In genomic region chr6:52503853-52504777, GRCh38 we compare ENCODE assay signal across 9 cellular contexts.
DNase-seq lines count a peak whose midpoint lies in the region; ATAC-seq, FAIRE-seq and TF ChIP-seq lines count a peak whose summit lies in the region.
"Had no signal": no experiment of that assay in that cellular context is flagged by ENCODE, and none has a peak within 500 bp of the region (broad histone marks: within the 10 kb centered on the region; RNA-seq: fewer than 3 reads in every experiment).

No MANE protein-coding gene starts in this region.

- H3K9ac ChIP-seq in K562 (ENCODE audit: insufficient read depth in 1 of 2, low read depth in 2 of 2, low read length in 2 of 2) = peak overlapping the region; percentile 50 to 87

- H3K9me3 Mint-ChIP-seq in type B pancreatic cell = no peaks in the 10 kb centered on the region
- H3K9me3 Mint-ChIP-seq in CD4-positive, alpha-beta T cell = no peaks in the 10 kb centered on the region

- 28% methylated on average over 24 of the region's 24 CpGs for WGBS in K562 (ENCODE audit: insufficient coverage, low coverage, missing lambda C conversion rate)

- TF ChIP-seq RAD21 in K562 (CRISPR knock-in tag; conservative IDR thresholded peaks at IDR 0.05 in 1 of 2, IDR thresholded peaks at IDR 0.05 in 1 of 2) = no peak; a peak in 1 of 4 replicates

- in situ Hi-C loops in K562 (cut with MboI) = no loop called here

- ATAC-seq in K562 (peak; percentile 95), left lobe of liver (peak; percentile 74), HG03378 (IDR thresholded peaks at IDR 0.05; ENCODE audit: unreplicated experiment) (no peak)
- no peak for ATAC-seq in CD4-positive, alpha-beta T cell (ENCODE audit: poor library complexity)

- no peaks in the 10 kb centered on the region for H3K27me3 ChIP-seq in K562 (ENCODE audit: control insufficient read depth in 2 of 2, insufficient read depth in 2 of 2, low read length in 2 of 2)
- H3K27me3 ChIP-seq in CD4-positive, alpha-beta T cell (ENCODE audit: control insufficient read depth, insufficient read depth, low read length) = no peaks in the 10 kb centered on the region
- H3K27me3 ChIP-seq: dorsolateral prefrontal cortex had no signal

- H3K27ac Mint-ChIP-seq in type B pancreatic cell = peak overlapping the region; percentile 99
- H3K27ac Mint-ChIP-seq in CD4-positive, alpha-beta T cell = no peak overlapping the region

- peaks cover 56% of the 10 kb centered on the region; the same call in 2 of the 3 replicates for H3K36me3 ChIP-seq in K562 (ENCODE audit: control insufficient read depth, insufficient read depth, low read length)

- TF ChIP-seq POLR2A in K562 (conservative IDR thresholded peaks at IDR 0.05) = no peak; the same call in 1 of the 2 replicates

- intact Hi-C loops in K562 (cut with micrococcal nuclease) = loop anchor here (2.0 to 5.0 kb wide), 4 partner anchors 73 to 158 kb away; partner anchors contain the start of gene TRAM2
- intact Hi-C loops in CD4-positive, alpha-beta T cell (cut with DNase I, micrococcal nuclease) = no loop called here

- peak overlapping the region; percentile 77 for H2AFZ ChIP-seq in K562 (ENCODE audit: low read depth, low read length)

- POLR2A ChIA-PET in K562 (lab: Yijun Ruan, JAX) = interaction anchor here (0.7 to 1.5 kb wide), 7 partner anchors 9 to 606 kb away, joined by 3 to 5 read pairs (median 4); no protein-coding TSS in a partner anchor
- POLR2A ChIA-PET in CD4-positive, alpha-beta T cell (lab: Charles Lee) = no interaction called here

- no peaks in the 10 kb centered on the region for H3K27me3 Mint-ChIP-seq in type B pancreatic cell
- H3K27me3 Mint-ChIP-seq in CD4-positive, alpha-beta T cell = no peaks in the 10 kb centered on the region

- H3K4me1 Mint-ChIP-seq in type B pancreatic cell (ENCODE audit: unreplicated experiment) = peaks cover 15% of the 10 kb centered on the region
- H3K4me1 Mint-ChIP-seq in CD4-positive, alpha-beta T cell (ENCODE audit: low read depth) = no peaks in the 10 kb centered on the region

- no peaks in the 10 kb centered on the region for H3K79me2 ChIP-seq in K562 (ENCODE audit: control insufficient read depth, insufficient read depth, low read length)

- no peaks in the 10 kb centered on the region for H3K9me3 ChIP-seq in K562 (replicated peaks; ENCODE audit: control insufficient read depth, insufficient read depth, low read depth, low read length)
- H3K9me3 ChIP-seq in CD4-positive, alpha-beta T cell (ENCODE audit: control insufficient read depth, low read length) = no peaks in the 10 kb centered on the region

- no peaks in the 10 kb centered on the region for H3K9me1 ChIP-seq in K562 (ENCODE audit: control insufficient read depth, insufficient read depth, low read length)

- CTCF ChIA-PET in K562 (lab: Yijun Ruan, JAX; ENCODE audit: low intra/inter-chr PET ratio) = no interaction called here
- CTCF ChIA-PET in CD4-positive, alpha-beta T cell (lab: Charles Lee) = no interaction called here

- no peak overlapping the region for H3K4me3 ChIP-seq in K562
- H3K4me3 ChIP-seq: dorsolateral prefrontal cortex had no signal

- DNase-seq in DMS153 (lab: John Stamatoyannopoulos, UW) (peak; percentile 91), NCI-H2107 treated with DMSO at 0.1 percent for 48 hours (lab: John Stamatoyannopoulos, UW; ENCODE audit: unreplicated experiment) (peak; percentile 43), K562 (ENCODE audit: extremely low read depth in 1 of 4, low spot score in 3 of 4) (peak; percentile 90 to 92 (median 90)), left lobe of liver (ENCODE audit: low spot score) (peak; percentile 76), type B pancreatic cell (ENCODE audit: extremely low spot score, unreplicated experiment) (peak; percentile 73)
- no peak for DNase-seq in CD4-positive, alpha-beta T cell
- no peak for DNase-seq in activated CD8-positive, alpha-beta memory T cell treated with anti-CD3 and anti-CD28 coated beads for 24 hours

- H3K4me1 ChIP-seq in K562 (replicated peaks in 1 of 2; ENCODE audit: control insufficient read depth in 2 of 2, insufficient read depth in 2 of 2, low read length in 2 of 2) = peaks cover 33 to 49% of the 10 kb centered on the region in 2 experiments

- H3K36me3 Mint-ChIP-seq in type B pancreatic cell = peaks cover 25% of the 10 kb centered on the region
- peaks cover 64% of the 10 kb centered on the region for H3K36me3 Mint-ChIP-seq in CD4-positive, alpha-beta T cell (ENCODE audit: low read depth)

- peak overlapping the region; percentile 73 for H3K27ac ChIP-seq in K562 (ENCODE audit: extremely low read depth, low read depth, low read length)
- H3K27ac ChIP-seq in CD4-positive, alpha-beta T cell (ENCODE audit: low read depth, low read length) = no peak overlapping the region

- H4K20me1 ChIP-seq in K562 (replicated peaks; ENCODE audit: control insufficient read depth, insufficient read depth, low read length) = no peaks in the 10 kb centered on the region

- TF ChIP-seq CTCF in K562 (IDR thresholded peaks at IDR 0.05 in 2 of 3, conservative IDR thresholded peaks at IDR 0.05 in 1 of 3; ENCODE audit: insufficient read depth in 2 of 3, low read depth in 1 of 3, low read length in 3 of 3) (no peak; a peak in 1 of 6 replicates), type B pancreatic cell (conservative IDR thresholded peaks at IDR 0.05) (no peak)
- no peak for TF ChIP-seq CTCF in CD4-positive, alpha-beta T cell (IDR thresholded peaks at IDR 0.05)

- peak; percentile 89 for FAIRE-seq in K562 (lab: Jason Lieb, UNC)

- TF ChIP-seq EP300 in K562 (IDR thresholded peaks at IDR 0.05; ENCODE audit: low read length) = peak; percentile 68; the same call in 1 of the 2 replicates

- BruUV-seq in K562 (replicated peaks; lab: Mats Ljungman, UMichigan) = no TSS peak

- H3K4me3 Mint-ChIP-seq in type B pancreatic cell = peak overlapping the region; percentile 76
- H3K4me3 Mint-ChIP-seq in CD4-positive, alpha-beta T cell = no peak overlapping the region

- peak overlapping the region; percentile 61 for H3K4me2 ChIP-seq in K562 (ENCODE audit: insufficient read depth, low read length)

TF ChIP-seq in K562, 482 proteins besides CTCF, POLR2A, EP300 and RAD21 (continues in another document):
- TF ChIP-seq BCOR (IDR thresholded peaks at IDR 0.05) (peak; percentile 23; the same call in 1 of the 2 replicates), ZNF584 (CRISPR knock-in tag; IDR thresholded peaks at IDR 0.05; ENCODE audit: low read depth) (0 out of 2 replicates have a peak, but pooled peaks have one; percentile 41), RBBP5 (IDR thresholded peaks at IDR 0.05; ENCODE audit: borderline replicate concordance, insufficient read depth, low read length, poor library complexity, severe bottlenecking) (peak; percentile 65), CUX1 (CRISPR knock-in tag; IDR thresholded peaks at IDR 0.05) (0 out of 2 replicates have a peak, but pooled peaks have one; percentile 72), NRF1 (conservative IDR thresholded peaks at IDR 0.05 in 1 of 2, IDR thresholded peaks at IDR 0.05 in 1 of 2) (peak; percentile 69 to 77), ZNF134 (CRISPR knock-in tag; conservative IDR thresholded peaks at IDR 0.05) (0 out of 2 replicates have a peak, but pooled peaks have one; percentile 42), SMAD4 (CRISPR knock-in tag; conservative IDR thresholded peaks at IDR 0.05) (peak; percentile 85; the same call in 1 of the 2 replicates), MAFK (IDR thresholded peaks at IDR 0.05; ENCODE audit: low read length) (0 out of 2 replicates have a peak, but pooled peaks have one; percentile 16), CREB1 (IDR thresholded peaks at IDR 0.05) (peak; percentile 62), CREB1 (CRISPR knock-in tag; IDR thresholded peaks at IDR 0.05) (peak; percentile 58; the same call in 1 of the 2 replicates), MTA3 (IDR thresholded peaks at IDR 0.05; ENCODE audit: borderline replicate concordance) (peak; percentile 81; the same call in 1 of the 2 replicates), CHCHD3 (CRISPR knock-in tag; IDR thresholded peaks at IDR 0.05) (no peak), ZC3H11A (IDR thresholded peaks at IDR 0.05; ENCODE audit: low read depth, low read length) (no peak), KDM4B (IDR thresholded peaks at IDR 0.05; ENCODE audit: borderline replicate concordance in 2 of 2, low read depth in 1 of 2) (no peak), DPF2 (IDR thresholded peaks at IDR 0.05) (peak; percentile 93)

Comparison
In these comparisons a context has a peak if more than half of its experiments do, and no peak if none do; other contexts are left out.
1. DNase-seq: peak in DMS153 (single experiment), NCI-H2107 treated with DMSO at 0.1 percent for 48 hours (single experiment), K562 (4 of 4), left lobe of liver (single experiment) and type B pancreatic cell (single experiment); none in CD4-positive, alpha-beta T cell (0 of 10) and activated CD8-positive, alpha-beta memory T cell treated with anti-CD3 and anti-CD28 coated beads for 24 hours (single experiment).
2. ATAC-seq: peak in K562 (single experiment) and left lobe of liver (single experiment); none in CD4-positive, alpha-beta T cell (single experiment) and HG03378 (single experiment).